In genomic region chr21:16420086-16420724, GRCh38 we compare ENCODE assay signal across 8 cellular contexts.
DNase-seq lines count a peak whose midpoint lies in the region; ATAC-seq, FAIRE-seq and TF ChIP-seq lines count a peak whose summit lies in the region.

No MANE protein-coding gene starts in this region.

- H3K23ac ChIP-seq in neuronal stem cell (ENCODE audit: low read depth, low read length, poor library complexity), result no peak overlapping the region

- no peak overlapping the region for H2BK15ac ChIP-seq in neuronal stem cell (ENCODE audit: low read length)

- no peak overlapping the region for H2BK12ac ChIP-seq in neuronal stem cell (ENCODE audit: low read length)

- no peak overlapping the region for H2AFZ ChIP-seq in neuronal stem cell (ENCODE audit: low read length)

- FAIRE-seq in H54 (lab: Jason Lieb, UNC) (peak; percentile 45), TTC549 (lab: Jason Lieb, UNC) (peak; percentile 90), D721Med (lab: Jason Lieb, UNC) (no peak)

- H3K4me1 ChIP-seq in heart left ventricle (peaks cover 0 to 25% (median 11%) of the 10 kb centered on the region in 12 donors), gastrocnemius medialis (peaks cover 11 to 23% of the 10 kb centered on the region in 2 donors), neuronal stem cell (ENCODE audit: control insufficient read depth in 2 of 2, insufficient read depth in 1 of 2, low read depth in 1 of 2, low read length in 2 of 2) (peaks cover 0 to 10% of the 10 kb centered on the region in 2 donors)

- peak in 2 of 4 donors; percentile 52 to 62 for ATAC-seq in heart left ventricle
- ATAC-seq in gastrocnemius medialis, result peak in 1 of 2 donors; percentile 43
- ATAC-seq in GM18870 (IDR thresholded peaks at IDR 0.05; ENCODE audit: unreplicated experiment), result no peak

- H3K9ac ChIP-seq in neuronal stem cell (ENCODE audit: low read depth, low read length, poor library complexity), result no peak overlapping the region

- in situ Hi-C loops in gastrocnemius medialis (cut with MboI; ENCODE audit: low sequenced_read_pairs in 4 of 4), result loop anchor here in 1 of 4 donors (10.0 kb wide), 3 partner anchors 115 to 225 kb away; no protein-coding TSS in a partner anchor

- H2BK120ac ChIP-seq in neuronal stem cell (ENCODE audit: low read depth, low read length), result no peak overlapping the region

- H2AK5ac ChIP-seq in neuronal stem cell (ENCODE audit: low read depth, low read length), result no peak overlapping the region

- no peak overlapping the region for H3K4ac ChIP-seq in neuronal stem cell (ENCODE audit: low read length)

- no peak overlapping the region for H3K14ac ChIP-seq in neuronal stem cell (ENCODE audit: low read length)

- WGBS in heart left ventricle, 4 donors, result 4 to 8% (median 5%) methylated on average over 4 of the region's 4 CpGs
- WGBS in neuronal stem cell (ENCODE audit: extremely low coverage in 2 of 2, insufficient read length in 2 of 2, insufficient replicate concordance in 1 of 2), 2 donors, result no CpG with 5 or more reads among the region's 4 CpGs

- no peak overlapping the region for H3K18ac ChIP-seq in neuronal stem cell (ENCODE audit: low read length)

- TF ChIP-seq CTCF in heart left ventricle (IDR thresholded peaks at IDR 0.05) (no peak), gastrocnemius medialis (IDR thresholded peaks at IDR 0.05 in 4 of 5, conservative IDR thresholded peaks at IDR 0.05 in 1 of 5) (no peak), D721Med (IDR thresholded peaks at IDR 0.05; ENCODE audit: insufficient read depth, missing control alignments) (no peak)

- H3K27ac ChIP-seq in heart left ventricle (peak overlapping the region; percentile 73 to 89 (median 86)), gastrocnemius medialis (peak overlapping the region; percentile 86 to 91 (median 90)), neuronal stem cell (replicated peaks; ENCODE audit: low read length) (no peak overlapping the region)

- H3K9me3 ChIP-seq in heart left ventricle (no peaks in the 10 kb centered on the region), gastrocnemius medialis (no peaks in the 10 kb centered on the region), neuronal stem cell (replicated peaks in 1 of 2; ENCODE audit: control insufficient read depth in 2 of 2, insufficient read depth in 1 of 2, low read depth in 1 of 2, low read length in 2 of 2) (peaks cover 0 to 2% of the 10 kb centered on the region in 2 donors)

- H4K8ac ChIP-seq in neuronal stem cell (ENCODE audit: low read depth, low read length), result no peak overlapping the region

- H4K91ac ChIP-seq in neuronal stem cell (ENCODE audit: low read depth, low read length, poor library complexity), result no peak overlapping the region

- H3K4me2 ChIP-seq in neuronal stem cell (ENCODE audit: insufficient read depth, low read length, poor library complexity, severe bottlenecking), result no peak overlapping the region

- TF ChIP-seq POLR2A in H54 (IDR thresholded peaks at IDR 0.05; ENCODE audit: low read depth, low read length) (no peak), heart left ventricle (IDR thresholded peaks at IDR 0.05) (no peak), gastrocnemius medialis (IDR thresholded peaks at IDR 0.05) (no peak)

- H3K4me3 ChIP-seq in heart left ventricle, result peak overlapping the region; percentile 11 to 67 (median 54)
- peak overlapping the region; percentile 51 to 60 (median 56) for H3K4me3 ChIP-seq in gastrocnemius medialis
- H3K4me3 ChIP-seq in neuronal stem cell (ENCODE audit: low read length in 2 of 2), result no peak overlapping the region

- H2BK5ac ChIP-seq in neuronal stem cell (ENCODE audit: low read length), result no peak overlapping the region

- H3K36me3 ChIP-seq in heart left ventricle (no peaks in the 10 kb centered on the region), gastrocnemius medialis (no peaks in the 10 kb centered on the region), neuronal stem cell (replicated peaks in 1 of 2; ENCODE audit: control insufficient read depth in 2 of 2, insufficient read depth in 2 of 2, low read length in 2 of 2) (no peaks in the 10 kb centered on the region)

- intact Hi-C loops in heart left ventricle (cut with DNase I), result loop anchor here (2.0 to 10.0 kb wide), 10 partner anchors 43 to 225 kb away; no protein-coding TSS in a partner anchor
- intact Hi-C loops in gastrocnemius medialis (cut with DNase I; ENCODE audit: low total_unique reads), result loop anchor here (5.0 to 10.0 kb wide), 3 partner anchors 167 to 688 kb away; no protein-coding TSS in a partner anchor

- H3K27me3 ChIP-seq in heart left ventricle (no peaks in the 10 kb centered on the region), gastrocnemius medialis (no peaks in the 10 kb centered on the region), neuronal stem cell (ENCODE audit: control insufficient read depth in 3 of 3, insufficient read depth in 3 of 3, low read depth in 1 of 3, low read length in 3 of 3) (no peaks in the 10 kb centered on the region)

- DNase-seq in H54 (ENCODE audit: insufficient read length, low spot score), result no peak
- DNase-seq in heart left ventricle, result peak in 4 of 5 donors; percentile 56 to 66 (median 62)
- peak; percentile 54 to 57 for DNase-seq in gastrocnemius medialis
- no peak for DNase-seq in neuronal stem cell (ENCODE audit: low spot score)
- DNase-seq in activated gamma-delta T cell (lab: John Stamatoyannopoulos, UW), result no peak
- no peak for DNase-seq in D721Med (ENCODE audit: insufficient read length, low spot score)

- no peaks in the 10 kb centered on the region for H3K79me1 ChIP-seq in neuronal stem cell (ENCODE audit: low read depth, low read length)

Comparison
In these comparisons a context has a peak if more than half of its experiments do, and no peak if none do; other contexts are left out.
1. DNase-seq: peak in heart left ventricle (4 of 5) and gastrocnemius medialis (2 of 2); none in H54 (single experiment), neuronal stem cell (single experiment), activated gamma-delta T cell (single experiment) and D721Med (single experiment).
2. H3K4me3 ChIP-seq: peak in heart left ventricle (12 of 12) and gastrocnemius medialis (4 of 4); none in neuronal stem cell (0 of 2).